Comparison of ENCODE assay signal across 8 cellular contexts in genomic region chr18:62717850-62718229, GRCh38. TPM values are rescaled to one million over a fixed set of nuclear protein-coding genes. Genes with fewer than 3 reads are reported as not detected.
A peak's percentile ranks its signal among the peaks of the same experiment; 100 is the strongest.
DNase-seq lines count a peak whose midpoint lies in the region; ATAC-seq and TF ChIP-seq lines count a peak whose summit lies in the region.

No MANE protein-coding gene starts in this region.

- WGBS in mesendoderm (ENCODE audit: extremely low coverage, insufficient coverage, low lambda C conversion rate): no CpG with 5 or more reads among the region's 6 CpGs

- H3K4me1 ChIP-seq in right atrium auricular region: peaks cover 0 to 35% of the 10 kb centered on the region in 2 donors
- no peaks in the 10 kb centered on the region for H3K4me1 ChIP-seq in breast epithelium
- H3K4me1 ChIP-seq in mesendoderm (ENCODE audit: control insufficient read depth, low read depth, low read length): peaks cover 2% of the 10 kb centered on the region

- no peak overlapping the region for H3K23ac ChIP-seq in mesendoderm (ENCODE audit: low read length)

- peak overlapping the region; percentile 65 for H3K9ac ChIP-seq in mesendoderm (ENCODE audit: low read length)

- no peak overlapping the region for H4K5ac ChIP-seq in mesendoderm (ENCODE audit: low read length)

- H2BK5ac ChIP-seq in mesendoderm (ENCODE audit: low read length): no peak overlapping the region

- peak overlapping the region; percentile 55 for H3K4me2 ChIP-seq in mesendoderm (ENCODE audit: low read length)

- intact Hi-C loops in Right ventricle myocardium inferior (cut with DNase I) (loop anchor here (5.0 to 10.0 kb wide), 5 partner anchors 64 to 707 kb away; partner anchors contain the start of gene VPS4B), breast epithelium (cut with DNase I; ENCODE audit: low total_unique reads) (loop anchor here (10.0 kb wide), 1 partner anchor 267 kb away; no protein-coding TSS in a partner anchor)

- H2AK5ac ChIP-seq in mesendoderm (ENCODE audit: low read length): no peak overlapping the region

- H3K18ac ChIP-seq in mesendoderm (ENCODE audit: low read length): no peak overlapping the region

- no peak overlapping the region for H3K4ac ChIP-seq in mesendoderm (ENCODE audit: low read depth, low read length)

- ATAC-seq in Right ventricle myocardium inferior (no peak), HG03457 (IDR thresholded peaks at IDR 0.05; ENCODE audit: unreplicated experiment) (no peak)

- H3K4me3 ChIP-seq in right atrium auricular region (peak overlapping the region; percentile 64 to 77), breast epithelium (peak overlapping the region; percentile 76 to 81 (median 76)), mesendoderm (ENCODE audit: low read length) (peak overlapping the region; percentile 72)

- H3K79me1 ChIP-seq in mesendoderm (ENCODE audit: low read length): no peaks in the 10 kb centered on the region

- H3K56ac ChIP-seq in mesendoderm (ENCODE audit: low read length): peak overlapping the region; percentile 82

- no peak overlapping the region for H2BK15ac ChIP-seq in mesendoderm (replicated peaks; ENCODE audit: low read depth)

- H4K8ac ChIP-seq in mesendoderm (ENCODE audit: low read depth, low read length): no peak overlapping the region

- H3K27ac ChIP-seq in right atrium auricular region (peak overlapping the region in 1 of 2 donors; percentile 61), breast epithelium (peak overlapping the region; percentile 96 to 99), mesendoderm (ENCODE audit: low read depth, low read length) (no peak overlapping the region)

- H3K27me3 ChIP-seq in right atrium auricular region: no peaks in the 10 kb centered on the region
- no peaks in the 10 kb centered on the region for H3K27me3 ChIP-seq in breast epithelium
- H3K27me3 ChIP-seq in mesendoderm (ENCODE audit: insufficient read depth, low read length, poor library complexity): no peaks in the 10 kb centered on the region

- H2BK120ac ChIP-seq in mesendoderm (ENCODE audit: low read depth, low read length): no peak overlapping the region

- TF ChIP-seq POLR2A in breast epithelium (IDR thresholded peaks at IDR 0.05): no peak

- TF ChIP-seq CTCF in right atrium auricular region (IDR thresholded peaks at IDR 0.05) (no peak), breast epithelium (IDR thresholded peaks at IDR 0.05) (no peak)

- H3K36me3 ChIP-seq in right atrium auricular region (no peaks in the 10 kb centered on the region), breast epithelium (no peaks in the 10 kb centered on the region), mesendoderm (ENCODE audit: control insufficient read depth, insufficient read depth, low read length) (no peaks in the 10 kb centered on the region)

- H3K9me3 ChIP-seq in right atrium auricular region (no peaks in the 10 kb centered on the region), breast epithelium (no peaks in the 10 kb centered on the region)

- no peak for DNase-seq in right atrium auricular region (ENCODE audit: low spot score)
- no peak for DNase-seq in Right ventricle myocardium inferior (ENCODE audit: missing footprints)
- no peak for DNase-seq in breast epithelium (ENCODE audit: low spot score in 2 of 2)
- DNase-seq in mesendoderm: peak; percentile 30
- DNase-seq in GM19240 (ENCODE audit: insufficient read length, low spot score): no peak
- no peak for DNase-seq in NCI-H748 (lab: John Stamatoyannopoulos, UW; ENCODE audit: unreplicated experiment)
- no peak for DNase-seq in midbrain (lab: John Stamatoyannopoulos, UW)

- H3K79me2 ChIP-seq in mesendoderm (ENCODE audit: control insufficient read depth, insufficient read depth, low read length): peaks cover 51% of the 10 kb centered on the region

RNA-seq across cellular contexts. Expression of gene PHLPP1, which starts 2.5 kb away (rescaled TPM):
- total RNA-seq in right atrium auricular region (1 to 10 TPM; 4.6 to 5.9 TPM), Right ventricle myocardium inferior (5.1 TPM), breast epithelium (10 to 100 TPM in 2 of 3 donors, 1 to 10 TPM in 1; 9.8 to 19.9 (median 15.4) TPM)
- polyA plus RNA-seq in mesendoderm (2013, experiment 1 of 2): 17.3 TPM
- 16.1 TPM for polyA plus RNA-seq in mesendoderm (2013, experiment 2 of 2)
